21 cellular contexts compared by ENCODE assay signal in genomic region chr21:15309022-15309590, GRCh38.
"Had no signal": no experiment of that assay in that cellular context is flagged by ENCODE, and none has a peak within 500 bp of the region (broad histone marks: within the 10 kb centered on the region; RNA-seq: fewer than 3 reads in every experiment).

No MANE protein-coding gene starts in this region.

- H3K27me3 ChIP-seq: esophagus muscularis mucosa, left lung, tibial nerve had no signal

- ATAC-seq: left lung, SK-N-SH treated with all-trans-retinoic acid at 6 μM for 48 hours, T-cell had no signal

- H3K27ac Mint-ChIP-seq: activated B cell treated with CpG ODN at 0.5 μM for 24 hours; activated CD4-positive, alpha-beta memory T cell treated with anti-CD3 and anti-CD28 coated beads for 36 hours; activated naive CD8-positive, alpha-beta T cell treated with anti-CD3 and anti-CD28 coated beads for 36 hours; activated T-helper 1 cell treated with anti-CD3 and anti-CD28 coated beads, Interleukin-12 subunit alpha, Interleukin-12 subunit beta, Interleukin-2, Interleukin-4 antibody, amounts not matched to agents 30 ng/mL and 10 ng/mL and 1 ng/mL, durations not matched to agents 14 hours and 24 hours and 36 hours; naive B cell; T-cell had no signal

- H3K4me3 Mint-ChIP-seq: activated B cell treated with CpG ODN at 0.5 μM for 24 hours; activated CD4-positive, alpha-beta memory T cell treated with anti-CD3 and anti-CD28 coated beads for 36 hours; activated naive CD8-positive, alpha-beta T cell treated with anti-CD3 and anti-CD28 coated beads for 36 hours; activated T-helper 1 cell treated with anti-CD3 and anti-CD28 coated beads, Interleukin-12 subunit alpha, Interleukin-12 subunit beta, Interleukin-2, Interleukin-4 antibody, amounts not matched to agents 30 ng/mL and 10 ng/mL and 1 ng/mL, durations not matched to agents 14 hours and 24 hours and 36 hours; naive B cell; T-cell had no signal

- H3K36me3 Mint-ChIP-seq: activated CD4-positive, alpha-beta memory T cell treated with anti-CD3 and anti-CD28 coated beads for 36 hours; activated naive CD8-positive, alpha-beta T cell treated with anti-CD3 and anti-CD28 coated beads for 36 hours; naive B cell; T-cell had no signal

- H3K36me3 ChIP-seq: esophagus muscularis mucosa, left lung, tibial nerve had no signal

- H3K4me3 ChIP-seq: esophagus muscularis mucosa, left lung, tibial nerve had no signal

- H3K9me3 ChIP-seq: esophagus muscularis mucosa, left lung, tibial nerve had no signal

- H3K9me3 Mint-ChIP-seq: activated B cell treated with CpG ODN at 0.5 μM for 24 hours; activated CD4-positive, alpha-beta memory T cell treated with anti-CD3 and anti-CD28 coated beads for 36 hours; activated naive CD8-positive, alpha-beta T cell treated with anti-CD3 and anti-CD28 coated beads for 36 hours; activated T-helper 1 cell treated with anti-CD3 and anti-CD28 coated beads, Interleukin-12 subunit alpha, Interleukin-12 subunit beta, Interleukin-2, Interleukin-4 antibody, amounts not matched to agents 30 ng/mL and 10 ng/mL and 1 ng/mL, durations not matched to agents 14 hours and 24 hours and 36 hours; naive B cell; T-cell had no signal

- H3K4me1 ChIP-seq: left lung had no signal

- DNase-seq: activated B cell treated with CpG ODN at 0.5 μM for 24 hours; activated CD4-positive, alpha-beta memory T cell treated with anti-CD3 and anti-CD28 coated beads for 36 hours; activated CD4-positive, alpha-beta T cell treated with anti-CD3 and anti-CD28 coated beads for 4 hours; activated naive CD4-positive, alpha-beta T cell; activated naive CD8-positive, alpha-beta T cell treated with anti-CD3 and anti-CD28 coated beads for 36 hours; activated T-cell treated with anti-CD3 and anti-CD28 coated beads for 4 hours; amygdala; cerebellar nuclear complex; cortex of kidney; foreskin melanocyte; kidney; left lung; naive B cell; stimulated activated CD8-positive, alpha-beta memory T cell treated with anti-CD3 and anti-CD28 coated beads, Interleukin-4, amount 100 ng/mL, for 48 hours; stimulated activated naive CD4-positive, alpha-beta T cell treated with Interleukin-2 at 50 U/mL for 16 hours; T-cell; T-helper 9 cell had no signal

- H3K27me3 Mint-ChIP-seq: activated naive CD8-positive, alpha-beta T cell treated with anti-CD3 and anti-CD28 coated beads for 36 hours; naive B cell; T-cell had no signal

- H3K27ac ChIP-seq: esophagus muscularis mucosa, left lung had no signal

- H3K4me1 Mint-ChIP-seq: activated B cell treated with CpG ODN at 0.5 μM for 24 hours; activated naive CD8-positive, alpha-beta T cell treated with anti-CD3 and anti-CD28 coated beads for 36 hours; naive B cell; T-cell had no signal
